In genomic region chr20:15240801-15241200, GRCh38 we compare ENCODE assay signal across 22 cellular contexts.
DNase-seq lines count a peak whose midpoint lies in the region; ATAC-seq, FAIRE-seq and TF ChIP-seq lines count a peak whose summit lies in the region.
"Had no signal": no experiment of that assay in that cellular context is flagged by ENCODE, and none has a peak within 500 bp of the region (broad histone marks: within the 10 kb centered on the region; RNA-seq: fewer than 3 reads in every experiment).

No MANE protein-coding gene starts in this region.

- H3K36me3 ChIP-seq in GM23248 (ENCODE audit: low read depth), result no peaks in the 10 kb centered on the region
- H3K36me3 ChIP-seq: BE2C had no signal

- no peak overlapping the region for H3K4me3 ChIP-seq in GM23248
- H3K4me3 ChIP-seq in astrocyte of the spinal cord (ENCODE audit: low read depth, low read length), result no peak overlapping the region
- H3K4me3 ChIP-seq in retinal pigment epithelial cell (ENCODE audit: low read length), result no peak overlapping the region

- ATAC-seq in HG02588 (IDR thresholded peaks at IDR 0.05; ENCODE audit: unreplicated experiment), result no peak

- no peak overlapping the region for H3K9ac ChIP-seq in GM23248

- peak overlapping the region; percentile 16 for H3K4me2 ChIP-seq in GM23248 (ENCODE audit: unreplicated experiment)

- H3K27ac ChIP-seq in GM23248, result peak overlapping the region; percentile 25
- H3K27ac ChIP-seq: HL-60 had no signal

- H3F3A ChIP-seq in GM23248 (ENCODE audit: insufficient read depth), result peaks cover 21% of the 10 kb centered on the region

- WGBS in GM23248 (ENCODE audit: low coverage in 1 of 2, low lambda C conversion rate in 2 of 2, missing lambda C conversion rate in 2 of 2), 2 experiments, result 18 to 38% methylated on average over 1 of the region's 1 CpG

- no peaks in the 10 kb centered on the region for H3K9me3 ChIP-seq in GM23248 (ENCODE audit: low read depth)
- H3K9me3 ChIP-seq: BE2C had no signal

- no peaks in the 10 kb centered on the region for H3K27me3 ChIP-seq in GM23248 (replicated peaks; ENCODE audit: insufficient read depth)
- H3K27me3 ChIP-seq: BE2C had no signal

- H3K79me2 ChIP-seq in GM23248 (ENCODE audit: insufficient read depth), result no peaks in the 10 kb centered on the region

- in situ Hi-C loops in GM23248 (cut with MboI), result loop anchor here (25.0 kb wide), 1 partner anchor 904 kb away; the partner anchor contains the start of gene FLRT3
- in situ Hi-C loops in astrocyte of the spinal cord (cut with HindIII; ENCODE audit: low sequenced_read_pairs), result no loop called here
- in situ Hi-C loops in KBM-7 (cut with MboI; ENCODE audit: low pct_unique_long_range_greater_than_20kb, low sequenced_read_pairs), result no loop called here

- no peak for FAIRE-seq in H54 (lab: Jason Lieb, UNC)
- FAIRE-seq: A204.1, D721Med had no signal

- no peak for TF ChIP-seq CTCF in astrocyte of the spinal cord (IDR thresholded peaks at IDR 0.05; ENCODE audit: low read depth, low read length)
- no peak for TF ChIP-seq CTCF in retinal pigment epithelial cell (conservative IDR thresholded peaks at IDR 0.05; ENCODE audit: low read depth, low read length)

- peaks cover 21% of the 10 kb centered on the region for H3K4me1 ChIP-seq in GM23248 (ENCODE audit: insufficient read depth)

- H2AFZ ChIP-seq in GM23248, result 0 out of 2 replicates have a peak overlapping the region, but pooled peaks have one; percentile 49

- no peak for TF ChIP-seq POLR2A in H54 (IDR thresholded peaks at IDR 0.05; ENCODE audit: low read depth, low read length)

- no peaks in the 10 kb centered on the region for H3K9me2 ChIP-seq in GM23248 (ENCODE audit: insufficient read depth)

- H4K20me1 ChIP-seq in GM23248 (ENCODE audit: insufficient read depth), result no peaks in the 10 kb centered on the region

- DNase-seq in GM23248 (peak; percentile 39), astrocyte of the spinal cord (ENCODE audit: low read depth, low spot score) (peak; percentile 47), iris pigment epithelial cell (ENCODE audit: low read depth) (peak; percentile 53), retinal pigment epithelial cell (ENCODE audit: low read depth) (peak; percentile 4), H54 (ENCODE audit: insufficient read length, low spot score) (no peak), KBM-7 (no peak), NCI-H446 (lab: John Stamatoyannopoulos, UW) (no peak)
- DNase-seq: BE2C, DMS53, H9, IMR-90, MV-4-11, NCI-H1694 treated with DMSO at 0.1 percent for 48 hours, NCI-H2081 treated with DMSO at 0.1 percent for 48 hours, NCI-H2171 treated with DMSO at 0.1 percent for 48 hours, NCI-H526 treated with DMSO at 0.1 percent for 48 hours, OCI-M1, Right ventricle myocardium superior had no signal

Comparison
In these comparisons a context has a peak if more than half of its experiments do, and no peak if none do; other contexts are left out.
1. DNase-seq: peak in GM23248 (single experiment), astrocyte of the spinal cord (single experiment), iris pigment epithelial cell (single experiment) and retinal pigment epithelial cell (single experiment); none in H54 (single experiment), KBM-7 (single experiment) and NCI-H446 (0 of 2).